ENCODE assay signal across 30 cellular contexts in genomic region chr11:15472405-15472799, GRCh38.
DNase-seq lines count a peak whose midpoint lies in the region; ATAC-seq, FAIRE-seq and TF ChIP-seq lines count a peak whose summit lies in the region.
"Had no signal": no experiment of that assay in that cellular context is flagged by ENCODE, and none has a peak within 500 bp of the region (broad histone marks: within the 10 kb centered on the region; RNA-seq: fewer than 3 reads in every experiment).

No MANE protein-coding gene starts in this region.

- POLR2A ChIA-PET in SK-N-SH (lab: Yijun Ruan, JAX) (interaction anchor here (0.5 kb wide), 1 partner anchor 1272 kb away, joined by 4 read pairs; no protein-coding TSS in a partner anchor), WTC11 (lab: Charles Lee) (interaction anchor here (0.6 kb wide), 1 partner anchor 745 kb away, joined by 3 read pairs; no protein-coding TSS in a partner anchor)

- DNase-seq in SK-N-SH (peak; percentile 38), WTC11 (ENCODE audit: low spot score) (no peak), iPS-NIHi7 (ENCODE audit: extremely low spot score) (peak; percentile 22), GF-D8 (lab: John Stamatoyannopoulos, UW) (no peak), GM12891 (ENCODE audit: insufficient read length, low spot score) (no peak), osteoblast (ENCODE audit: insufficient read length, low spot score, missing footprints) (no peak)
- DNase-seq in activated T-cell treated with anti-CD3 and anti-CD28 coated beads, Interleukin-2, amount 50 U/mL, for 24 hours, result no peak
- DNase-seq: activated CD4-positive, alpha-beta T cell treated with anti-CD3 and anti-CD28 coated beads for 36 hours; activated CD8-positive, alpha-beta T cell treated with anti-CD3 and anti-CD28 coated beads, Interleukin-2, amount 10 ng/mL, durations not matched to agents 7 days and 5 days; activated effector memory CD4-positive, alpha-beta T cell treated with Interleukin-2 at 50 U/mL for 16 hours; activated T-cell treated with anti-CD3 and anti-CD28 coated beads for 4 hours; anterior cingulate cortex; effector CD4-positive, alpha-beta T cell; erythroblast; head of caudate nucleus; left ventricle myocardium inferior; naive thymus-derived CD4-positive, alpha-beta T cell; psoas muscle; stimulated activated CD4-positive, alpha-beta T cell treated with anti-CD3 and anti-CD28 coated beads, Interleukin-15, amount 100 ng/mL, for 24 hours; stimulated activated naive CD4-positive, alpha-beta T cell; T-helper 2 cell had no signal

- H3K79me2 ChIP-seq in SK-N-SH (ENCODE audit: insufficient read depth) (no peaks in the 10 kb centered on the region), osteoblast (ENCODE audit: insufficient read depth, low read length) (no peaks in the 10 kb centered on the region)

- H3K9me3 Mint-ChIP-seq in WTC11, result peaks cover 5% of the 10 kb centered on the region; the same call in 1 of the 2 replicates
- no peaks in the 10 kb centered on the region for H3K9me3 Mint-ChIP-seq in activated T-cell treated with anti-CD3 and anti-CD28 coated beads, Interleukin-2, amount 50 U/mL, for 24 hours
- H3K9me3 Mint-ChIP-seq: mesothelial cell of epicardium had no signal

- H3K9me2 ChIP-seq in SK-N-SH, result no peaks in the 10 kb centered on the region

- peaks cover 28% of the 10 kb centered on the region for H3K4me1 Mint-ChIP-seq in WTC11
- no peaks in the 10 kb centered on the region for H3K4me1 Mint-ChIP-seq in activated T-cell treated with anti-CD3 and anti-CD28 coated beads, Interleukin-2, amount 50 U/mL, for 24 hours (ENCODE audit: low read depth)
- H3K4me1 Mint-ChIP-seq: activated CD4-positive, alpha-beta T cell treated with anti-CD3 and anti-CD28 coated beads for 36 hours; naive thymus-derived CD4-positive, alpha-beta T cell had no signal

- no peaks in the 10 kb centered on the region for H3F3A ChIP-seq in SK-N-SH (replicated peaks; ENCODE audit: insufficient read depth)

- H3K27ac ChIP-seq in SK-N-SH (ENCODE audit: low read depth in 2 of 2, low read length in 1 of 2) (no peak overlapping the region), osteoblast (ENCODE audit: low read depth, low read length) (no peak overlapping the region)
- H3K27ac ChIP-seq: A549, left ventricle myocardium inferior, psoas muscle, SK-N-MC, suprapubic skin, vagina had no signal

- H4K20me1 ChIP-seq in SK-N-SH (ENCODE audit: insufficient read depth) (no peaks in the 10 kb centered on the region), osteoblast (ENCODE audit: insufficient read depth, low read length) (no peaks in the 10 kb centered on the region)

- peak in 1 of 2 experiments; percentile 64; a peak in 1 of 4 replicates for TF ChIP-seq EP300 in SK-N-SH (IDR thresholded peaks at IDR 0.05; ENCODE audit: borderline replicate concordance in 1 of 2, low read depth in 1 of 2, low read length in 1 of 2)

- H2AFZ ChIP-seq in SK-N-SH (ENCODE audit: low read depth) (no peak overlapping the region), osteoblast (ENCODE audit: low read length) (no peak overlapping the region)

- no peak overlapping the region for H3K27ac Mint-ChIP-seq in WTC11
- H3K27ac Mint-ChIP-seq in activated T-cell treated with anti-CD3 and anti-CD28 coated beads, Interleukin-2, amount 50 U/mL, for 24 hours, result no peak overlapping the region
- H3K27ac Mint-ChIP-seq: activated CD4-positive, alpha-beta T cell treated with anti-CD3 and anti-CD28 coated beads for 36 hours; activated CD8-positive, alpha-beta T cell treated with anti-CD3 and anti-CD28 coated beads, Interleukin-2, amount 10 ng/mL, durations not matched to agents 7 days and 5 days; activated naive CD8-positive, alpha-beta T cell; mesothelial cell of epicardium; naive thymus-derived CD4-positive, alpha-beta T cell had no signal

- H3K4me3 ChIP-seq in SK-N-SH (ENCODE audit: low read depth in 2 of 2, low read length in 1 of 2) (no peak overlapping the region), osteoblast (ENCODE audit: insufficient read depth, low read length) (no peak overlapping the region)
- H3K4me3 ChIP-seq: A549, left ventricle myocardium inferior, psoas muscle, SK-N-MC, suprapubic skin, vagina had no signal

- H3K4me1 ChIP-seq in SK-N-SH (ENCODE audit: control insufficient read depth in 1 of 2, insufficient read depth in 2 of 2, low read depth in 1 of 2, low read length in 1 of 2), result peaks cover 0 to 13% of the 10 kb centered on the region in 2 experiments; a peak in 2 of 4 replicates
- no peaks in the 10 kb centered on the region for H3K4me1 ChIP-seq in osteoblast (ENCODE audit: insufficient read depth, low read length)
- H3K4me1 ChIP-seq: A549, left ventricle myocardium inferior, psoas muscle, vagina had no signal

- CTCF ChIA-PET in SK-N-SH (lab: Yijun Ruan, JAX) (interaction anchor here (1.2 kb wide), 1 partner anchor 31 kb away, joined by 3 read pairs; no protein-coding TSS in a partner anchor), WTC11 (lab: Charles Lee) (interaction anchor here (1.4 kb wide), 1 partner anchor 178 kb away, joined by 5 read pairs; no protein-coding TSS in a partner anchor)

- ATAC-seq in SK-N-SH treated with all-trans-retinoic acid at 6 μM for 48 hours, result no peak
- ATAC-seq in WTC11, result peak; percentile 36
- ATAC-seq: A549; activated CD4-positive, alpha-beta T cell treated with anti-CD3 and anti-CD28 coated beads for 36 hours; activated CD8-positive, alpha-beta T cell treated with anti-CD3 and anti-CD28 coated beads, Interleukin-2, amount 10 ng/mL, durations not matched to agents 7 days and 5 days; naive thymus-derived CD4-positive, alpha-beta T cell had no signal

- no peaks in the 10 kb centered on the region for H3K9me3 ChIP-seq in SK-N-SH
- no peaks in the 10 kb centered on the region for H3K9me3 ChIP-seq in osteoblast (ENCODE audit: low read depth, low read length)
- H3K9me3 ChIP-seq: A549, left ventricle myocardium inferior, psoas muscle, suprapubic skin, vagina had no signal

- WGBS in SK-N-SH (ENCODE audit: low lambda C conversion rate), result 2% methylated on average over 3 of the region's 3 CpGs

- no peak for FAIRE-seq in GM12891 (lab: Jason Lieb, UNC)
- FAIRE-seq: A549, colon, G401.6 had no signal

- H3K36me3 ChIP-seq in SK-N-SH (replicated peaks in 1 of 2; ENCODE audit: control insufficient read depth in 1 of 2, insufficient read depth in 2 of 2, low read length in 1 of 2), result no peaks in the 10 kb centered on the region
- H3K36me3 ChIP-seq in osteoblast (ENCODE audit: insufficient read depth, low read length), result no peaks in the 10 kb centered on the region
- H3K36me3 ChIP-seq: left ventricle myocardium inferior, suprapubic skin, vagina had no signal

- H3K4me2 ChIP-seq in SK-N-SH (no peak overlapping the region), osteoblast (ENCODE audit: insufficient read depth, low read length) (no peak overlapping the region)
- H3K4me2 ChIP-seq: A549 had no signal

- no peaks in the 10 kb centered on the region for H3K36me3 Mint-ChIP-seq in WTC11
- no peaks in the 10 kb centered on the region for H3K36me3 Mint-ChIP-seq in activated T-cell treated with anti-CD3 and anti-CD28 coated beads, Interleukin-2, amount 50 U/mL, for 24 hours (ENCODE audit: low read depth)
- H3K36me3 Mint-ChIP-seq: activated naive CD8-positive, alpha-beta T cell; mesothelial cell of epicardium; naive thymus-derived CD4-positive, alpha-beta T cell had no signal

- TF ChIP-seq CTCF in SK-N-SH (IDR thresholded peaks at IDR 0.05) (no peak), WTC11 (IDR thresholded peaks at IDR 0.05) (no peak), osteoblast (IDR thresholded peaks at IDR 0.05; ENCODE audit: extremely low read depth, low read depth, low read length) (no peak)

- no peak overlapping the region for H3K4me3 Mint-ChIP-seq in WTC11
- H3K4me3 Mint-ChIP-seq in activated T-cell treated with anti-CD3 and anti-CD28 coated beads, Interleukin-2, amount 50 U/mL, for 24 hours, result no peak overlapping the region
- H3K4me3 Mint-ChIP-seq: activated CD4-positive, alpha-beta T cell treated with anti-CD3 and anti-CD28 coated beads for 36 hours; activated CD8-positive, alpha-beta T cell treated with anti-CD3 and anti-CD28 coated beads, Interleukin-2, amount 10 ng/mL, durations not matched to agents 7 days and 5 days; activated naive CD8-positive, alpha-beta T cell; mesothelial cell of epicardium; naive thymus-derived CD4-positive, alpha-beta T cell had no signal

- no peaks in the 10 kb centered on the region for H3K27me3 ChIP-seq in SK-N-SH (ENCODE audit: insufficient read depth)
- H3K27me3 ChIP-seq in osteoblast (ENCODE audit: insufficient read depth, low read length), result no peaks in the 10 kb centered on the region
- H3K27me3 ChIP-seq: suprapubic skin, vagina had no signal

- no peak for TF ChIP-seq POLR2A in GM12891 (IDR thresholded peaks at IDR 0.05; ENCODE audit: low read depth, low read length)

- H3K9ac ChIP-seq in SK-N-SH, result no peak overlapping the region

- no peak for TF ChIP-seq RAD21 in SK-N-SH (IDR thresholded peaks at IDR 0.05; ENCODE audit: low read length)

- H3K27me3 Mint-ChIP-seq in WTC11 (ENCODE audit: low read depth), result no peaks in the 10 kb centered on the region; the same call in 1 of the 2 replicates
- peaks cover 4% of the 10 kb centered on the region for H3K27me3 Mint-ChIP-seq in activated T-cell treated with anti-CD3 and anti-CD28 coated beads, Interleukin-2, amount 50 U/mL, for 24 hours

TF ChIP-seq in SK-N-SH, 30 proteins besides CTCF, POLR2A, EP300 and RAD21 (continues in another document):
- no peak for TF ChIP-seq YY1 (IDR thresholded peaks at IDR 0.05; ENCODE audit: low read depth)
- no peak for TF ChIP-seq JUND (IDR thresholded peaks at IDR 0.05)
- no peak for TF ChIP-seq ELF1 (IDR thresholded peaks at IDR 0.05)
- no peak for TF ChIP-seq FOXM1 (IDR thresholded peaks at IDR 0.05; ENCODE audit: low read depth)
- TF ChIP-seq CHD2 (IDR thresholded peaks at IDR 0.05; ENCODE audit: low read length, partially characterized antibody), result no peak

TF ChIP-seq in SK-N-SH treated with all-trans-retinoic acid at 6 μM for 48 hours, 23 proteins besides CTCF, POLR2A, EP300 and RAD21 (continues in another document):
- TF ChIP-seq ESRRG (CRISPR knock-in tag; IDR thresholded peaks at IDR 0.05), result no peak

TF ChIP-seq in GM12891, 5 proteins besides CTCF, POLR2A, EP300 and RAD21:
- TF ChIP-seq POU2F2 (IDR thresholded peaks at IDR 0.05; ENCODE audit: low read depth, low read length) (no peak), TAF1 (IDR thresholded peaks at IDR 0.05; ENCODE audit: low read depth, low read length) (no peak), SPI1 (IDR thresholded peaks at IDR 0.05; ENCODE audit: low read depth, low read length) (no peak), PAX5 (IDR thresholded peaks at IDR 0.05; ENCODE audit: insufficient read depth, low read length, severe bottlenecking) (no peak), POLR2AphosphoS5 (IDR thresholded peaks at IDR 0.05; ENCODE audit: low read depth, low read length) (no peak)

Comparison
In these comparisons a context has a peak if more than half of its experiments do, and no peak if none do; other contexts are left out.
1. DNase-seq: peak in SK-N-SH (single experiment) and iPS-NIHi7 (single experiment); none in WTC11 (single experiment), GF-D8 (single experiment), GM12891 (single experiment), osteoblast (single experiment) and activated T-cell treated with anti-CD3 and anti-CD28 coated beads, Interleukin-2, amount 50 U/mL, for 24 hours (single experiment).